In the genomic region with DNA sequence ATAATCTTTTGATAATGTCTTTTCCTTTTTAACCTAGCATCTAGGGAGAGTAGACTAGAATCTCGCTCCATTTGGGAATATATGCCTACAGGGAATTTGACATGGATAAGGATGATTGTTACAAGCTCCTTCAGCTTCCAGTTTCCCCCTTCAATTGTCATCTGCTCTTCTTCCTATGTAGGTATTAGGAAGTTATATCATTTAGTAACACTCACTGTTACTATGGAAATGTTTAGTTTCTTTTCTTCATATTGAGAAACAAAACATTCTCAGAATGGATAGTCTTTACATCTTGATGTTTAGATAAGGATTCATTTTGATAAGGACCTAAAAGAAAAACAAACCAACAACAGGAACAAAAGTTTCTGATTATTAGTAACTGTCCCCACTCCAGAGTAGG, we compare ENCODE assay signal across 15 cellular contexts.
DNase-seq lines count a peak whose midpoint lies in the region; ATAC-seq, FAIRE-seq and TF ChIP-seq lines count a peak whose summit lies in the region.
"Had no signal": no experiment of that assay in that cellular context is flagged by ENCODE, and none has a peak within 500 bp of the region (broad histone marks: within the 10 kb centered on the region; RNA-seq: fewer than 3 reads in every experiment).

No MANE protein-coding gene starts in this region.

- H3K4me3 Mint-ChIP-seq in activated T-cell treated with anti-CD3 and anti-CD28 coated beads, Interleukin-2, amount 50 U/mL, for 72 hours, result no peak overlapping the region
- H3K4me3 Mint-ChIP-seq in T-helper 2 cell treated with Interferon-gamma antibody and Interleukin-4, amounts not matched to agents 5 μg/mL and 100 μg/mL, for 36 hours, result no peak overlapping the region
- H3K4me3 Mint-ChIP-seq: CD14-positive monocyte; CD8-positive, alpha-beta T cell; GM23338 had no signal

- no peak overlapping the region for H3K4me3 ChIP-seq in A673 (ENCODE audit: low read depth, low read length, poor library complexity, severe bottlenecking)
- H3K4me3 ChIP-seq: A549, GM23338 had no signal

- POLR2A ChIA-PET in A673 (lab: Charles Lee; ENCODE audit: low non-redundant PET), result no interaction called here

- peak; percentile 86 for FAIRE-seq in islet of Langerhans (lab: Jason Lieb, UNC)
- FAIRE-seq: A549 had no signal

- DNase-seq in activated T-cell treated with anti-CD3 and anti-CD28 coated beads, Interleukin-2, amount 50 U/mL, for 72 hours, result no peak
- no peak for DNase-seq in activated T-cell treated with anti-CD3 and anti-CD28 coated beads, Interleukin-2, amount 50 U/mL, for 48 hours
- DNase-seq in T-helper 2 cell treated with Interferon-gamma antibody and Interleukin-4, amounts not matched to agents 5 μg/mL and 100 μg/mL, for 36 hours (ENCODE audit: low spot score), result no peak
- no peak for DNase-seq in A673 (ENCODE audit: low spot score)
- no peak for DNase-seq in GF-D8 (lab: John Stamatoyannopoulos, UW)
- DNase-seq: CD8-positive, alpha-beta T cell; COR-L47; DND-41; GDM1; H7 had no signal

- CTCF ChIA-PET in A673 (lab: Charles Lee), result no interaction called here

- H3K4me1 Mint-ChIP-seq in activated T-cell treated with anti-CD3 and anti-CD28 coated beads, Interleukin-2, amount 50 U/mL, for 72 hours (ENCODE audit: low read depth), result peaks cover 73% of the 10 kb centered on the region
- peaks cover 64% of the 10 kb centered on the region for H3K4me1 Mint-ChIP-seq in T-helper 2 cell treated with Interferon-gamma antibody and Interleukin-4, amounts not matched to agents 5 μg/mL and 100 μg/mL, for 36 hours (ENCODE audit: low read depth)
- H3K4me1 Mint-ChIP-seq: CD14-positive monocyte had no signal

- H3K9me3 Mint-ChIP-seq in activated T-cell treated with anti-CD3 and anti-CD28 coated beads, Interleukin-2, amount 50 U/mL, for 72 hours, result no peaks in the 10 kb centered on the region
- peaks cover 5% of the 10 kb centered on the region for H3K9me3 Mint-ChIP-seq in T-helper 2 cell treated with Interferon-gamma antibody and Interleukin-4, amounts not matched to agents 5 μg/mL and 100 μg/mL, for 36 hours
- H3K9me3 Mint-ChIP-seq: CD8-positive, alpha-beta T cell; GM23338 had no signal

- H3K36me3 Mint-ChIP-seq in activated T-cell treated with anti-CD3 and anti-CD28 coated beads, Interleukin-2, amount 50 U/mL, for 72 hours (ENCODE audit: insufficient read depth in 2 of 2), result peaks cover 1 to 4% of the 10 kb centered on the region in 2 donors
- peaks cover 14% of the 10 kb centered on the region for H3K36me3 Mint-ChIP-seq in T-helper 2 cell treated with Interferon-gamma antibody and Interleukin-4, amounts not matched to agents 5 μg/mL and 100 μg/mL, for 36 hours (ENCODE audit: low read depth)

- no peaks in the 10 kb centered on the region for H3K27me3 Mint-ChIP-seq in activated T-cell treated with anti-CD3 and anti-CD28 coated beads, Interleukin-2, amount 50 U/mL, for 72 hours (ENCODE audit: low read depth)
- no peaks in the 10 kb centered on the region for H3K27me3 Mint-ChIP-seq in T-helper 2 cell treated with Interferon-gamma antibody and Interleukin-4, amounts not matched to agents 5 μg/mL and 100 μg/mL, for 36 hours (ENCODE audit: low read depth)

- no peak for TF ChIP-seq CTCF in A673 (conservative IDR thresholded peaks at IDR 0.05; ENCODE audit: low read depth, low read length)

- peak overlapping the region; percentile 42 for H3K27ac Mint-ChIP-seq in activated T-cell treated with anti-CD3 and anti-CD28 coated beads, Interleukin-2, amount 50 U/mL, for 72 hours
- peak overlapping the region; percentile 77 for H3K27ac Mint-ChIP-seq in T-helper 2 cell treated with Interferon-gamma antibody and Interleukin-4, amounts not matched to agents 5 μg/mL and 100 μg/mL, for 36 hours
- H3K27ac Mint-ChIP-seq: CD14-positive monocyte; CD8-positive, alpha-beta T cell; GM23338 had no signal

- peaks cover 7% of the 10 kb centered on the region for H3K4me1 ChIP-seq in A673 (ENCODE audit: insufficient read depth, low read length, poor library complexity, severe bottlenecking)

- no peaks in the 10 kb centered on the region for H3K36me3 ChIP-seq in A673 (ENCODE audit: insufficient read depth, low read length, poor library complexity, severe bottlenecking)

- H3K27me3 ChIP-seq in A673 (replicated peaks; ENCODE audit: insufficient read depth, low read depth, low read length, poor library complexity), result no peaks in the 10 kb centered on the region

- intact Hi-C loops in A673 (cut with micrococcal nuclease; ENCODE audit: unreplicated experiment), result no loop called here

- no TSS peak for BruUV-seq in A673 (replicated peaks; lab: Mats Ljungman, UMichigan)

- no peak overlapping the region for H3K27ac ChIP-seq in A673 (ENCODE audit: low read depth, low read length, poor library complexity, severe bottlenecking)
- H3K27ac ChIP-seq: A549, HL-60 had no signal

- no peaks in the 10 kb centered on the region for H3K9me3 ChIP-seq in A673 (ENCODE audit: low read depth, low read length, poor library complexity, severe bottlenecking)
- H3K9me3 ChIP-seq: A549 had no signal

- no peak for ATAC-seq in activated T-cell treated with anti-CD3 and anti-CD28 coated beads, Interleukin-2, amount 50 U/mL, for 72 hours (replicated peaks in 1 of 2)
- ATAC-seq: A549; CD8-positive, alpha-beta T cell; GM23338 had no signal
